ENCODE assay signal across 8 cellular contexts in genomic region chr19:45692187-45693111, GRCh38. TPM values are rescaled to one million over a fixed set of nuclear protein-coding genes. Genes with fewer than 3 reads are reported as not detected.
DNase-seq lines count a peak whose midpoint lies in the region; TF ChIP-seq lines count a peak whose summit lies in the region.

Gene QPCTL (plus strand): TSS chr19:45692666. CDS start chr19:45692704, 38 bp downstream.

- H3K4me1 ChIP-seq in ES-I3 (ENCODE audit: insufficient read depth, low read length) (no peaks in the 10 kb centered on the region), HAP-1 (peaks cover 4% of the 10 kb centered on the region), MM.1S (ENCODE audit: low read length) (0 out of 2 replicates have a peak, but pooled peaks cover 10% of the 10 kb centered on the region), stomach (peaks cover 7 to 29% (median 24%) of the 10 kb centered on the region in 4 donors)

- H3K4me3 ChIP-seq in HAP-1 = peak within 1 kb of the TSS; percentile 93
- H3K4me3 ChIP-seq in MM.1S (ENCODE audit: low read length) = peak within 1 kb of the TSS; percentile 85
- peak within 1 kb of the TSS; percentile 93 for H3K4me3 ChIP-seq in fibroblast of villous mesenchyme (ENCODE audit: low read depth, low read length)
- peak within 1 kb of the TSS; percentile 92 for H3K4me3 ChIP-seq in neural cell (ENCODE audit: low read length)
- H3K4me3 ChIP-seq in stomach = peak within 1 kb of the TSS; percentile 62 to 88 (median 87)

- H3K36me3 ChIP-seq in ES-I3 (ENCODE audit: insufficient read depth, low read length) = peaks cover 17% of the 10 kb centered on the region
- H3K36me3 ChIP-seq in HAP-1 (replicated peaks) = peaks cover 33% of the 10 kb centered on the region
- H3K36me3 ChIP-seq in MM.1S (replicated peaks; ENCODE audit: insufficient read depth, low read length) = 0 out of 2 replicates have a peak, but pooled peaks cover 9% of the 10 kb centered on the region
- no peaks in the 10 kb centered on the region for H3K36me3 ChIP-seq in neural cell (ENCODE audit: insufficient read depth, low read length)
- peaks cover 16 to 41% (median 37%) of the 10 kb centered on the region in 4 donors for H3K36me3 ChIP-seq in stomach

- H4K20me1 ChIP-seq in MM.1S (ENCODE audit: insufficient read depth, low read length) (no peaks in the 10 kb centered on the region), neural cell (ENCODE audit: insufficient read depth) (no peaks in the 10 kb centered on the region)

- intact Hi-C loops in stomach (cut with DNase I; ENCODE audit: low total_unique reads) = no loop called here

- H3K79me2 ChIP-seq in MM.1S (ENCODE audit: low read length) = peaks cover 42% of the 10 kb centered on the region
- H3K79me2 ChIP-seq in neural cell (replicated peaks; ENCODE audit: insufficient read depth, low read length) = peaks cover 12% of the 10 kb centered on the region

- TF ChIP-seq CTCF in MM.1S (IDR thresholded peaks at IDR 0.05; ENCODE audit: low read length) (no peak), fibroblast of villous mesenchyme (IDR thresholded peaks at IDR 0.05; ENCODE audit: insufficient read depth, low read depth, low read length) (no peak), neural cell (IDR thresholded peaks at IDR 0.05; ENCODE audit: poor library complexity, severe bottlenecking) (no peak), stomach (IDR thresholded peaks at IDR 0.05) (no peak)

- H3F3A ChIP-seq in MM.1S (ENCODE audit: insufficient read depth, low read length) = no peaks in the 10 kb centered on the region
- H3F3A ChIP-seq in neural cell (ENCODE audit: insufficient read depth, low read length, poor library complexity, severe bottlenecking) = no peaks in the 10 kb centered on the region

- H3K27ac ChIP-seq in MM.1S (ENCODE audit: low read length) (peak within 1 kb of the TSS; percentile 88), neural cell (ENCODE audit: low read length) (peak within 1 kb of the TSS; percentile 87), stomach (peak within 1 kb of the TSS; percentile 93 to 96 (median 95))

- DNase-seq in HAP-1 (ENCODE audit: low spot score in 2 of 2) (peak; percentile 99), MM.1S (peak; percentile 99), SIG-M5 (lab: John Stamatoyannopoulos, UW) (peak; percentile 99), activated gamma-delta T cell treated with Interleukin-2 at 50 U/mL for 16 hours (peak; percentile 96), fibroblast of villous mesenchyme (ENCODE audit: low read depth) (peak; percentile 100), stomach (peak; percentile 98)

- TF ChIP-seq POLR2A in stomach (IDR thresholded peaks at IDR 0.05) = peak in 1 of 4 donors; percentile 31

- H3K27me3 ChIP-seq in HAP-1 (ENCODE audit: low read depth) (no peaks in the 10 kb centered on the region), MM.1S (replicated peaks; ENCODE audit: insufficient read depth, low read length) (no peaks in the 10 kb centered on the region), neural cell (ENCODE audit: insufficient read depth, low read depth, low read length) (no peaks in the 10 kb centered on the region), stomach (no peaks in the 10 kb centered on the region)

- peak within 1 kb of the TSS; percentile 91 for H2AFZ ChIP-seq in MM.1S (ENCODE audit: low read length)
- peak within 1 kb of the TSS; percentile 83 for H2AFZ ChIP-seq in neural cell (ENCODE audit: low read depth, low read length)

- no peak for TF ChIP-seq EP300 in neural cell (conservative IDR thresholded peaks at IDR 0.05; ENCODE audit: poor library complexity, severe bottlenecking)
- TF ChIP-seq EP300 in stomach (IDR thresholded peaks at IDR 0.05) = no peak

- 0 to 1% (median 0%) methylated on average over 33 to 70 of the region's 70 CpGs for WGBS in stomach, 5 donors

- H3K9ac ChIP-seq in ES-I3 (ENCODE audit: low read depth, low read length) = peak within 1 kb of the TSS; percentile 74
- peak within 1 kb of the TSS; percentile 91 for H3K9ac ChIP-seq in MM.1S (ENCODE audit: low read length)
- peak within 1 kb of the TSS; percentile 88 for H3K9ac ChIP-seq in neural cell (ENCODE audit: low read length)

- H3K9me3 ChIP-seq in ES-I3 (ENCODE audit: control insufficient read depth, insufficient read depth, low read length) (no peaks in the 10 kb centered on the region), HAP-1 (no peaks in the 10 kb centered on the region), MM.1S (replicated peaks; ENCODE audit: insufficient read depth, low read length) (no peaks in the 10 kb centered on the region), neural cell (ENCODE audit: low read length) (no peaks in the 10 kb centered on the region), stomach (no peaks in the 10 kb centered on the region)

- peak within 1 kb of the TSS; percentile 57 for H3K4me2 ChIP-seq in MM.1S (ENCODE audit: low read depth, low read length)
- peak within 1 kb of the TSS; percentile 93 for H3K4me2 ChIP-seq in neural cell (ENCODE audit: low read length)

- H3K9me2 ChIP-seq in MM.1S (replicated peaks; ENCODE audit: insufficient read depth, low read length) = no peaks in the 10 kb centered on the region
- no peaks in the 10 kb centered on the region for H3K9me2 ChIP-seq in neural cell (ENCODE audit: insufficient read depth, low read length)

- in situ Hi-C loops in HAP-1 (cut with MboI; ENCODE audit: low sequenced_read_pairs) = no loop called here

- TF ChIP-seq RAD21 in neural cell (conservative IDR thresholded peaks at IDR 0.05) = no peak

TF ChIP-seq in neural cell, 6 proteins besides CTCF, POLR2A, EP300 and RAD21:
- TF ChIP-seq TAF1 (IDR thresholded peaks at IDR 0.05; ENCODE audit: low read depth) (peak; percentile 72), MXI1 (conservative IDR thresholded peaks at IDR 0.05; ENCODE audit: poor library complexity, severe bottlenecking) (peak; percentile 80), POLR2AphosphoS5 (IDR thresholded peaks at IDR 0.05) (peak; percentile 79), EZH2 (IDR thresholded peaks at IDR 0.05; ENCODE audit: borderline replicate concordance, insufficient read depth, low read length, poor library complexity, severe bottlenecking) (no peak)
- TF ChIP-seq, protein P1, sequence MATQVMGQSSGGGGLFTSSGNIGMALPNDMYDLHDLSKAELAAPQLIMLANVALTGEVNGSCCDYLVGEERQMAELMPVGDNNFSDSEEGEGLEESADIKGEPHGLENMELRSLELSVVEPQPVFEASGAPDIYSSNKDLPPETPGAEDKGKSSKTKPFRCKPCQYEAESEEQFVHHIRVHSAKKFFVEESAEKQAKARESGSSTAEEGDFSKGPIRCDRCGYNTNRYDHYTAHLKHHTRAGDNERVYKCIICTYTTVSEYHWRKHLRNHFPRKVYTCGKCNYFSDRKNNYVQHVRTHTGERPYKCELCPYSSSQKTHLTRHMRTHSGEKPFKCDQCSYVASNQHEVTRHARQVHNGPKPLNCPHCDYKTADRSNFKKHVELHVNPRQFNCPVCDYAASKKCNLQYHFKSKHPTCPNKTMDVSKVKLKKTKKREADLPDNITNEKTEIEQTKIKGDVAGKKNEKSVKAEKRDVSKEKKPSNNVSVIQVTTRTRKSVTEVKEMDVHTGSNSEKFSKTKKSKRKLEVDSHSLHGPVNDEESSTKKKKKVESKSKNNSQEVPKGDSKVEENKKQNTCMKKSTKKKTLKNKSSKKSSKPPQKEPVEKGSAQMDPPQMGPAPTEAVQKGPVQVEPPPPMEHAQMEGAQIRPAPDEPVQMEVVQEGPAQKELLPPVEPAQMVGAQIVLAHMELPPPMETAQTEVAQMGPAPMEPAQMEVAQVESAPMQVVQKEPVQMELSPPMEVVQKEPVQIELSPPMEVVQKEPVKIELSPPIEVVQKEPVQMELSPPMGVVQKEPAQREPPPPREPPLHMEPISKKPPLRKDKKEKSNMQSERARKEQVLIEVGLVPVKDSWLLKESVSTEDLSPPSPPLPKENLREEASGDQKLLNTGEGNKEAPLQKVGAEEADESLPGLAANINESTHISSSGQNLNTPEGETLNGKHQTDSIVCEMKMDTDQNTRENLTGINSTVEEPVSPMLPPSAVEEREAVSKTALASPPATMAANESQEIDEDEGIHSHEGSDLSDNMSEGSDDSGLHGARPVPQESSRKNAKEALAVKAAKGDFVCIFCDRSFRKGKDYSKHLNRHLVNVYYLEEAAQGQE (IDR thresholded peaks at IDR 0.05; ENCODE audit: borderline replicate concordance) = peak; percentile 26

RNA-seq across cellular contexts. Expression of gene QPCTL, which starts in this region (rescaled TPM):
- total RNA-seq in fibroblast of villous mesenchyme (28.0 and 29.8 TPM in 2 replicates), stomach (10 to 100 TPM in 2 of 5 donors, 1 to 10 TPM in 3; 5.8 to 33.6 (median 7.6) TPM)
- polyA plus RNA-seq in neural cell (6.8 and 8.4 TPM in 2 replicates), stomach (1 to 10 TPM; 1.7 to 7.0 (median 4.2) TPM)
- polyA minus RNA-seq in neural cell = 3.5 and 5.4 TPM in 2 replicates

Comparison
In these comparisons a context has a peak if more than half of its experiments do, and no peak if none do; other contexts are left out.
1. Peak in every context shown above with its lines: DNase-seq, H3K4me3 ChIP-seq and H3K27ac ChIP-seq.